1 cellular context compared by ENCODE assay signal in genomic region chrX:27915617-27916016, GRCh38.
TF ChIP-seq lines count a peak whose summit lies in the region.

No MANE protein-coding gene starts in this region.

TF ChIP-seq in GM12878, 131 proteins besides CTCF, POLR2A, EP300 and RAD21 (continued from another document and continues in another):
- TF ChIP-seq ATF3 (IDR thresholded peaks at IDR 0.05; ENCODE audit: borderline replicate concordance, extremely low read depth, low read depth, low read length) (no peak), ZNF592 (IDR thresholded peaks at IDR 0.05) (no peak), ZNF687 (IDR thresholded peaks at IDR 0.05) (peak; percentile 70), CREB1 (IDR thresholded peaks at IDR 0.05; ENCODE audit: low read depth) (0 out of 2 replicates have a peak, but pooled peaks have one; percentile 22), ETV6 (conservative IDR thresholded peaks at IDR 0.05 in 1 of 2, IDR thresholded peaks at IDR 0.05 in 1 of 2; ENCODE audit: borderline replicate concordance in 1 of 2, low read depth in 1 of 2) (peak in 1 of 2 experiments; percentile 72; a peak in 1 of 4 replicates), STAT1 (conservative IDR thresholded peaks at IDR 0.05) (no peak), CBX5 (IDR thresholded peaks at IDR 0.05; ENCODE audit: low read depth) (no peak), JUND (IDR thresholded peaks at IDR 0.05; ENCODE audit: low read depth, low read length) (no peak), MXI1 (IDR thresholded peaks at IDR 0.05; ENCODE audit: low read depth, low read length) (no peak), RBBP5 (conservative IDR thresholded peaks at IDR 0.05) (no peak), SRF (IDR thresholded peaks at IDR 0.05; ENCODE audit: low read depth in 2 of 2, low read length in 2 of 2) (peak in 1 of 2 experiments; percentile 68; a peak in 1 of 4 replicates), TCF12 (IDR thresholded peaks at IDR 0.05; ENCODE audit: low read depth, low read length) (no peak), GABPA (IDR thresholded peaks at IDR 0.05; ENCODE audit: low read depth) (0 out of 2 replicates have a peak, but pooled peaks have one; percentile 24), PRDM15 (CRISPR knock-in tag; IDR thresholded peaks at IDR 0.05) (no peak), ATF2 (IDR thresholded peaks at IDR 0.05; ENCODE audit: low read length) (no peak), SP1 (IDR thresholded peaks at IDR 0.05; ENCODE audit: low read depth, low read length) (no peak), NR2C2 (IDR thresholded peaks at IDR 0.05; ENCODE audit: borderline replicate concordance, control insufficient read depth, insufficient read length, low read depth) (no peak), SIN3A (IDR thresholded peaks at IDR 0.05; ENCODE audit: low read depth, low read length) (no peak), CHD1 (IDR thresholded peaks at IDR 0.05; ENCODE audit: low read depth, low read length) (no peak), SMAD1 (IDR thresholded peaks at IDR 0.05; ENCODE audit: low read depth, partially characterized antibody) (no peak), PAX8 (IDR thresholded peaks at IDR 0.05) (no peak), YBX1 (IDR thresholded peaks at IDR 0.05) (no peak), HDAC2 (IDR thresholded peaks at IDR 0.05) (no peak), ZSCAN29 (IDR thresholded peaks at IDR 0.05) (no peak), CREM (IDR thresholded peaks at IDR 0.05; ENCODE audit: low read depth) (no peak), SMAD5 (IDR thresholded peaks at IDR 0.05; ENCODE audit: low read depth) (no peak), BCL11A (IDR thresholded peaks at IDR 0.05; ENCODE audit: low read depth, low read length) (0 out of 2 replicates have a peak, but pooled peaks have one; percentile 24), KAT2A (conservative IDR thresholded peaks at IDR 0.05; ENCODE audit: control insufficient read depth, low read depth, low read length) (no peak), HDGF (IDR thresholded peaks at IDR 0.05) (no peak), CHD4 (IDR thresholded peaks at IDR 0.05) (no peak), YY1 (IDR thresholded peaks at IDR 0.05; ENCODE audit: low read depth, low read length) (0 out of 2 replicates have a peak, but pooled peaks have one; percentile 32), MEF2B (IDR thresholded peaks at IDR 0.05; ENCODE audit: partially characterized antibody, poor library complexity, severe bottlenecking) (no peak), SREBF2 (IDR thresholded peaks at IDR 0.05; ENCODE audit: low read length) (no peak), BHLHE40 (IDR thresholded peaks at IDR 0.05; ENCODE audit: borderline replicate concordance in 1 of 2, low read depth in 2 of 2, low read length in 1 of 2) (peak in 1 of 2 experiments; percentile 35; a peak in 1 of 4 replicates), CHD2 (IDR thresholded peaks at IDR 0.05; ENCODE audit: borderline replicate concordance, low read depth, low read length) (no peak)
- TF ChIP-seq, protein P1, sequence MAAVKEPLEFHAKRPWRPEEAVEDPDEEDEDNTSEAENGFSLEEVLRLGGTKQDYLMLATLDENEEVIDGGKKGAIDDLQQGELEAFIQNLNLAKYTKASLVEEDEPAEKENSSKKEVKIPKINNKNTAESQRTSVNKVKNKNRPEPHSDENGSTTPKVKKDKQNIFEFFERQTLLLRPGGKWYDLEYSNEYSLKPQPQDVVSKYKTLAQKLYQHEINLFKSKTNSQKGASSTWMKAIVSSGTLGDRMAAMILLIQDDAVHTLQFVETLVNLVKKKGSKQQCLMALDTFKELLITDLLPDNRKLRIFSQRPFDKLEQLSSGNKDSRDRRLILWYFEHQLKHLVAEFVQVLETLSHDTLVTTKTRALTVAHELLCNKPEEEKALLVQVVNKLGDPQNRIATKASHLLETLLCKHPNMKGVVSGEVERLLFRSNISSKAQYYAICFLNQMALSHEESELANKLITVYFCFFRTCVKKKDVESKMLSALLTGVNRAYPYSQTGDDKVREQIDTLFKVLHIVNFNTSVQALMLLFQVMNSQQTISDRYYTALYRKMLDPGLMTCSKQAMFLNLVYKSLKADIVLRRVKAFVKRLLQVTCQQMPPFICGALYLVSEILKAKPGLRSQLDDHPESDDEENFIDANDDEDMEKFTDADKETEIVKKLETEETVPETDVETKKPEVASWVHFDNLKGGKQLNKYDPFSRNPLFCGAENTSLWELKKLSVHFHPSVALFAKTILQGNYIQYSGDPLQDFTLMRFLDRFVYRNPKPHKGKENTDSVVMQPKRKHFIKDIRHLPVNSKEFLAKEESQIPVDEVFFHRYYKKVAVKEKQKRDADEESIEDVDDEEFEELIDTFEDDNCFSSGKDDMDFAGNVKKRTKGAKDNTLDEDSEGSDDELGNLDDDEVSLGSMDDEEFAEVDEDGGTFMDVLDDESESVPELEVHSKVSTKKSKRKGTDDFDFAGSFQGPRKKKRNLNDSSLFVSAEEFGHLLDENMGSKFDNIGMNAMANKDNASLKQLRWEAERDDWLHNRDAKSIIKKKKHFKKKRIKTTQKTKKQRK (IDR thresholded peaks at IDR 0.05; ENCODE audit: low read depth, low read length): no peak
- TF ChIP-seq, protein P2, sequence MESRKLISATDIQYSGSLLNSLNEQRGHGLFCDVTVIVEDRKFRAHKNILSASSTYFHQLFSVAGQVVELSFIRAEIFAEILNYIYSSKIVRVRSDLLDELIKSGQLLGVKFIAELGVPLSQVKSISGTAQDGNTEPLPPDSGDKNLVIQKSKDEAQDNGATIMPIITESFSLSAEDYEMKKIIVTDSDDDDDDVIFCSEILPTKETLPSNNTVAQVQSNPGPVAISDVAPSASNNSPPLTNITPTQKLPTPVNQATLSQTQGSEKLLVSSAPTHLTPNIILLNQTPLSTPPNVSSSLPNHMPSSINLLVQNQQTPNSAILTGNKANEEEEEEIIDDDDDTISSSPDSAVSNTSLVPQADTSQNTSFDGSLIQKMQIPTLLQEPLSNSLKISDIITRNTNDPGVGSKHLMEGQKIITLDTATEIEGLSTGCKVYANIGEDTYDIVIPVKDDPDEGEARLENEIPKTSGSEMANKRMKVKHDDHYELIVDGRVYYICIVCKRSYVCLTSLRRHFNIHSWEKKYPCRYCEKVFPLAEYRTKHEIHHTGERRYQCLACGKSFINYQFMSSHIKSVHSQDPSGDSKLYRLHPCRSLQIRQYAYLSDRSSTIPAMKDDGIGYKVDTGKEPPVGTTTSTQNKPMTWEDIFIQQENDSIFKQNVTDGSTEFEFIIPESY (IDR thresholded peaks at IDR 0.05): no peak
- TF ChIP-seq, protein P3, sequence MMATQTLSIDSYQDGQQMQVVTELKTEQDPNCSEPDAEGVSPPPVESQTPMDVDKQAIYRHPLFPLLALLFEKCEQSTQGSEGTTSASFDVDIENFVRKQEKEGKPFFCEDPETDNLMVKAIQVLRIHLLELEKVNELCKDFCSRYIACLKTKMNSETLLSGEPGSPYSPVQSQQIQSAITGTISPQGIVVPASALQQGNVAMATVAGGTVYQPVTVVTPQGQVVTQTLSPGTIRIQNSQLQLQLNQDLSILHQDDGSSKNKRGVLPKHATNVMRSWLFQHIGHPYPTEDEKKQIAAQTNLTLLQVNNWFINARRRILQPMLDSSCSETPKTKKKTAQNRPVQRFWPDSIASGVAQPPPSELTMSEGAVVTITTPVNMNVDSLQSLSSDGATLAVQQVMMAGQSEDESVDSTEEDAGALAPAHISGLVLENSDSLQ (IDR thresholded peaks at IDR 0.05): no peak
